20 cellular contexts compared by ENCODE assay signal in genomic region chr22:20610757-20611156, GRCh38.
DNase-seq lines count a peak whose midpoint lies in the region; ATAC-seq, FAIRE-seq and TF ChIP-seq lines count a peak whose summit lies in the region.
"Had no signal": no experiment of that assay in that cellular context is flagged by ENCODE, and none has a peak within 500 bp of the region (broad histone marks: within the 10 kb centered on the region; RNA-seq: fewer than 3 reads in every experiment).

No MANE protein-coding gene starts in this region.

- H3K4me2 ChIP-seq in BLaER1 (peak overlapping the region; percentile 85; the same call in 1 of the 2 replicates), neuronal stem cell (ENCODE audit: insufficient read depth, low read length, poor library complexity, severe bottlenecking) (no peak overlapping the region)
- H3K4me2 ChIP-seq: GM23338 had no signal

- H3K79me1 ChIP-seq in neuronal stem cell (ENCODE audit: low read depth, low read length) = no peaks in the 10 kb centered on the region

- TF ChIP-seq CTCF in RWPE2 (IDR thresholded peaks at IDR 0.05; ENCODE audit: poor library complexity, severe bottlenecking) = no peak
- no peak for TF ChIP-seq CTCF in lower lobe of right lung (IDR thresholded peaks at IDR 0.05)

- H2AK5ac ChIP-seq in neuronal stem cell (ENCODE audit: low read depth, low read length) = peak overlapping the region; percentile 65

- H3K4me1 ChIP-seq in BLaER1 = peaks cover 70% of the 10 kb centered on the region
- no peaks in the 10 kb centered on the region for H3K4me1 ChIP-seq in RWPE2 (ENCODE audit: insufficient read depth, poor library complexity, severe bottlenecking)
- H3K4me1 ChIP-seq in lower lobe of right lung = peaks cover 9% of the 10 kb centered on the region
- peaks cover 9 to 12% of the 10 kb centered on the region in 2 donors for H3K4me1 ChIP-seq in neuronal stem cell (ENCODE audit: control insufficient read depth in 2 of 2, insufficient read depth in 1 of 2, low read depth in 1 of 2, low read length in 2 of 2)

- H3K14ac ChIP-seq in neuronal stem cell (ENCODE audit: low read length) = no peak overlapping the region

- H4K91ac ChIP-seq in neuronal stem cell (ENCODE audit: low read depth, low read length, poor library complexity) = no peak overlapping the region

- H2BK120ac ChIP-seq in neuronal stem cell (ENCODE audit: low read depth, low read length) = no peak overlapping the region

- H3K27me3 ChIP-seq in BLaER1 (no peaks in the 10 kb centered on the region), RWPE2 (ENCODE audit: insufficient read depth, poor library complexity, severe bottlenecking) (no peaks in the 10 kb centered on the region), lower lobe of right lung (ENCODE audit: low read depth) (no peaks in the 10 kb centered on the region), neuronal stem cell (ENCODE audit: control insufficient read depth in 3 of 3, insufficient read depth in 3 of 3, low read depth in 1 of 3, low read length in 3 of 3) (peaks cover 0 to 37% (median 0%) of the 10 kb centered on the region in 3 experiments)

- TF ChIP-seq POLR2A in GM12891 (IDR thresholded peaks at IDR 0.05; ENCODE audit: low read depth, low read length) = no peak

- H3K18ac ChIP-seq in neuronal stem cell (ENCODE audit: low read length) = peak overlapping the region; percentile 24

- H3K9me3 ChIP-seq in BLaER1 (no peaks in the 10 kb centered on the region), RWPE2 (ENCODE audit: severe bottlenecking) (no peaks in the 10 kb centered on the region), lower lobe of right lung (no peaks in the 10 kb centered on the region), neuronal stem cell (replicated peaks in 1 of 2; ENCODE audit: control insufficient read depth in 2 of 2, insufficient read depth in 1 of 2, low read depth in 1 of 2, low read length in 2 of 2) (no peaks in the 10 kb centered on the region)

- H2BK5ac ChIP-seq in neuronal stem cell (ENCODE audit: low read length) = no peak overlapping the region

- no peak for ATAC-seq in RWPE2 (ENCODE audit: low read depth)
- ATAC-seq in lower lobe of right lung = no peak
- ATAC-seq: GM23338, HepG2 had no signal

- DNase-seq in RWPE2 (ENCODE audit: low spot score) = peak; percentile 34
- peak; percentile 29 for DNase-seq in lower lobe of right lung
- no peak for DNase-seq in neuronal stem cell (ENCODE audit: low spot score)
- no peak for DNase-seq in GM12891 (ENCODE audit: insufficient read length, low spot score)
- DNase-seq in stimulated activated CD4-positive, alpha-beta T cell treated with anti-CD3 and anti-CD28 coated beads, Interleukin-4, amount 100 ng/mL, for 1 hour = no peak
- DNase-seq in stimulated activated CD4-positive, alpha-beta T cell treated with anti-CD3 and anti-CD28 coated beads, Interleukin-4, amount 100 ng/mL, for 4 hours = no peak
- no peak for DNase-seq in NCI-H2227 treated with DMSO at 0.1 percent for 48 hours (lab: John Stamatoyannopoulos, UW)
- DNase-seq: 8988T; C1 segment of cervical spinal cord; CD4-positive, CD25-positive, alpha-beta regulatory T cell; CD8-positive, alpha-beta memory T cell; COR-L47; DMS 273 treated with DMSO at 0.1 percent for 48 hours had no signal

- no peak for FAIRE-seq in GM12891 (lab: Jason Lieb, UNC)
- FAIRE-seq: G401.6, GM12892, GM18507, H54, HepG2 had no signal

- peak overlapping the region; percentile 47 for H3K23ac ChIP-seq in neuronal stem cell (ENCODE audit: low read depth, low read length, poor library complexity)

- no peaks in the 10 kb centered on the region for H4K20me1 ChIP-seq in BLaER1

- H3K4me3 ChIP-seq in BLaER1 (no peak overlapping the region), RWPE2 (ENCODE audit: severe bottlenecking) (no peak overlapping the region), lower lobe of right lung (no peak overlapping the region), neuronal stem cell (ENCODE audit: low read length in 2 of 2) (no peak overlapping the region)
- H3K4me3 ChIP-seq: GM23338 had no signal

- H2AFZ ChIP-seq in neuronal stem cell (ENCODE audit: low read length) = peak overlapping the region; percentile 49
- H2AFZ ChIP-seq: GM23338 had no signal

- no peak overlapping the region for H4K8ac ChIP-seq in neuronal stem cell (ENCODE audit: low read depth, low read length)

- intact Hi-C loops in lower lobe of right lung (cut with DNase I) = no loop called here

- no peak overlapping the region for H2BK15ac ChIP-seq in neuronal stem cell (ENCODE audit: low read length)

- H2BK12ac ChIP-seq in neuronal stem cell (ENCODE audit: low read length) = no peak overlapping the region

- WGBS in neuronal stem cell (ENCODE audit: extremely low coverage in 2 of 2, insufficient read length in 2 of 2, insufficient replicate concordance in 1 of 2), 2 donors = no CpG with 5 or more reads among the region's 8 CpGs

- H3K36me3 ChIP-seq in BLaER1 (no peaks in the 10 kb centered on the region), RWPE2 (ENCODE audit: low read depth) (no peaks in the 10 kb centered on the region), lower lobe of right lung (no peaks in the 10 kb centered on the region), neuronal stem cell (replicated peaks in 1 of 2; ENCODE audit: control insufficient read depth in 2 of 2, insufficient read depth in 2 of 2, low read length in 2 of 2) (no peaks in the 10 kb centered on the region)

- no peak overlapping the region; the same call in 1 of the 2 replicates for H3K27ac ChIP-seq in BLaER1
- no peak overlapping the region for H3K27ac ChIP-seq in RWPE2 (ENCODE audit: poor library complexity, severe bottlenecking)
- H3K27ac ChIP-seq in lower lobe of right lung = no peak overlapping the region
- no peak overlapping the region for H3K27ac ChIP-seq in neuronal stem cell (replicated peaks; ENCODE audit: low read length)

- H3K4ac ChIP-seq in neuronal stem cell (ENCODE audit: low read length) = no peak overlapping the region

- no peak overlapping the region for H3K9ac ChIP-seq in BLaER1
- H3K9ac ChIP-seq in neuronal stem cell (ENCODE audit: low read depth, low read length, poor library complexity) = no peak overlapping the region

TF ChIP-seq in GM12891, 5 proteins besides CTCF, POLR2A, EP300 and RAD21:
- TF ChIP-seq TAF1 (IDR thresholded peaks at IDR 0.05; ENCODE audit: low read depth, low read length) = no peak
- no peak for TF ChIP-seq PAX5 (IDR thresholded peaks at IDR 0.05; ENCODE audit: insufficient read depth, low read length, severe bottlenecking)
- TF ChIP-seq POU2F2 (IDR thresholded peaks at IDR 0.05; ENCODE audit: low read depth, low read length) = no peak
- TF ChIP-seq SPI1 (IDR thresholded peaks at IDR 0.05; ENCODE audit: low read depth, low read length) = no peak
- no peak for TF ChIP-seq POLR2AphosphoS5 (IDR thresholded peaks at IDR 0.05; ENCODE audit: low read depth, low read length)
TF ChIP-seq in GM12891: peak in this region for 0.

Comparison
In these comparisons a context has a peak if more than half of its experiments do, and no peak if none do; other contexts are left out.
1. DNase-seq: peak in RWPE2 (single experiment) and lower lobe of right lung (single experiment); none in neuronal stem cell (single experiment), GM12891 (single experiment), stimulated activated CD4-positive, alpha-beta T cell treated with anti-CD3 and anti-CD28 coated beads, Interleukin-4, amount 100 ng/mL, for 1 hour (single experiment), stimulated activated CD4-positive, alpha-beta T cell treated with anti-CD3 and anti-CD28 coated beads, Interleukin-4, amount 100 ng/mL, for 4 hours (0 of 2) and NCI-H2227 treated with DMSO at 0.1 percent for 48 hours (single experiment).